In the genomic region with DNA sequence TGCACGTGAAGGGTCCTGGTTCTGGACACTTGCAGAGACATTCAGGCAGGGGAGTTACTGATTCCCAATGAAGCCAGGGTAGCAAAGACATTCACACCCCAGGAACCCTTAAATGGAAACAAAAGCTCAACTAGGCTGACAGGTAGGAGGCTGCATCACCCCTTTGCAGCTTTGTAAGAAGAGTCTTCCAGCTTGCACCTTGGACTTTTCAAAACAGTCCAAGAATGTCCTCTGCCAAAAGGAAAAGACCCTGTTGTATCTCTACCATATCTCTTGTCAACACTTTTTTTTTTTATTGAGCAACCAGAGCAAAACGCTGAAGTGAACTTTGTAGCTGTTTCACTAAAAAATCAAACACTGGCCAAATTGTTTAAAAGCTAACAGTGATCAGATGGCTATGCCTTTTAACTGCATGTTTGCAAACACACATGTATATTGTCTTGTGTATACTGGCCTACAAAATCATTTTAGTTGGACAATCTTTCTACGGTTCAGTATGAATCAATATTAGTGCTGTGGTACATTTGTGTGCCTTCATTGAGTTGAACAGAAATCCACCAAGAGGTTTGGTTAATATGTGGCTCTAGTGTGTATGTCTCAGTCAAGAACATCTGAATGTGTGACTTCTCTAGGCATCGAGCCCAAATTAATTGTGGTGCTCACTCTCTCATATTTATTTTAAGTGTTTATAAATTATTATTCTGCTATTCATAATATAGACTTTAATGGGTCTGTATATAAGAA, we compare ENCODE assay signal across 1 cellular context.
A peak's percentile ranks its signal among the peaks of the same experiment; 100 is the strongest.
TF ChIP-seq lines count a peak whose summit lies in the region.

No MANE protein-coding gene starts in this region.

TF ChIP-seq in liver, 16 proteins besides CTCF, POLR2A, EP300 and RAD21 (continued from another document):
- TF ChIP-seq, protein P1, sequence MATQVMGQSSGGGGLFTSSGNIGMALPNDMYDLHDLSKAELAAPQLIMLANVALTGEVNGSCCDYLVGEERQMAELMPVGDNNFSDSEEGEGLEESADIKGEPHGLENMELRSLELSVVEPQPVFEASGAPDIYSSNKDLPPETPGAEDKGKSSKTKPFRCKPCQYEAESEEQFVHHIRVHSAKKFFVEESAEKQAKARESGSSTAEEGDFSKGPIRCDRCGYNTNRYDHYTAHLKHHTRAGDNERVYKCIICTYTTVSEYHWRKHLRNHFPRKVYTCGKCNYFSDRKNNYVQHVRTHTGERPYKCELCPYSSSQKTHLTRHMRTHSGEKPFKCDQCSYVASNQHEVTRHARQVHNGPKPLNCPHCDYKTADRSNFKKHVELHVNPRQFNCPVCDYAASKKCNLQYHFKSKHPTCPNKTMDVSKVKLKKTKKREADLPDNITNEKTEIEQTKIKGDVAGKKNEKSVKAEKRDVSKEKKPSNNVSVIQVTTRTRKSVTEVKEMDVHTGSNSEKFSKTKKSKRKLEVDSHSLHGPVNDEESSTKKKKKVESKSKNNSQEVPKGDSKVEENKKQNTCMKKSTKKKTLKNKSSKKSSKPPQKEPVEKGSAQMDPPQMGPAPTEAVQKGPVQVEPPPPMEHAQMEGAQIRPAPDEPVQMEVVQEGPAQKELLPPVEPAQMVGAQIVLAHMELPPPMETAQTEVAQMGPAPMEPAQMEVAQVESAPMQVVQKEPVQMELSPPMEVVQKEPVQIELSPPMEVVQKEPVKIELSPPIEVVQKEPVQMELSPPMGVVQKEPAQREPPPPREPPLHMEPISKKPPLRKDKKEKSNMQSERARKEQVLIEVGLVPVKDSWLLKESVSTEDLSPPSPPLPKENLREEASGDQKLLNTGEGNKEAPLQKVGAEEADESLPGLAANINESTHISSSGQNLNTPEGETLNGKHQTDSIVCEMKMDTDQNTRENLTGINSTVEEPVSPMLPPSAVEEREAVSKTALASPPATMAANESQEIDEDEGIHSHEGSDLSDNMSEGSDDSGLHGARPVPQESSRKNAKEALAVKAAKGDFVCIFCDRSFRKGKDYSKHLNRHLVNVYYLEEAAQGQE (IDR thresholded peaks at IDR 0.05) = peak; percentile 33
- peak; percentile 25 for TF ChIP-seq YY1 (IDR thresholded peaks at IDR 0.05)
- peak; percentile 10 for TF ChIP-seq NR2F2 (IDR thresholded peaks at IDR 0.05)
- TF ChIP-seq HNF4G (IDR thresholded peaks at IDR 0.05) = peak; percentile 71
- peak; percentile 55 to 81 for TF ChIP-seq RXRA (IDR thresholded peaks at IDR 0.05)
